9 cellular contexts compared by ENCODE assay signal in genomic region chr1:16181887-16182719, GRCh38. TPM values are rescaled to one million over a fixed set of nuclear protein-coding genes. Genes with fewer than 3 reads are reported as not detected.
DNase-seq lines count a peak whose midpoint lies in the region; ATAC-seq and TF ChIP-seq lines count a peak whose summit lies in the region.
"Had no signal": no experiment of that assay in that cellular context is flagged by ENCODE, and none has a peak within 500 bp of the region (broad histone marks: within the 10 kb centered on the region; RNA-seq: fewer than 3 reads in every experiment).

No MANE protein-coding gene starts in this region.

- H3K79me2 ChIP-seq in HCT116 (ENCODE audit: insufficient read depth, low read length) (no peaks in the 10 kb centered on the region), smooth muscle cell (ENCODE audit: low read depth) (no peaks in the 10 kb centered on the region), Karpas-422 (ENCODE audit: low read length) (no peaks in the 10 kb centered on the region)

- POLR2A ChIA-PET in HCT116 (lab: Charles Lee), result interaction anchor here (0.5 to 2.8 kb wide), 9 partner anchors 9 to 38 kb away, joined by 3 to 12 read pairs (median 5); partner anchors contain the start of gene EPHA2

- CTCF ChIA-PET in HCT116 (lab: Charles Lee), result interaction anchor here (1.7 to 10.3 kb wide), 2 partner anchors 26 to 102 kb away, joined by 5 to 222 read pairs; partner anchors contain the start of gene EPHA2

- no peaks in the 10 kb centered on the region for H3K9me2 ChIP-seq in HCT116 (ENCODE audit: insufficient read depth)
- no peaks in the 10 kb centered on the region for H3K9me2 ChIP-seq in Karpas-422 (replicated peaks; ENCODE audit: insufficient read depth, low read length)

- H3K27me3 Mint-ChIP-seq in brain, result peaks cover 3% of the 10 kb centered on the region

- TF ChIP-seq CTCF in HCT116 (IDR thresholded peaks at IDR 0.05 in 2 of 3, conservative IDR thresholded peaks at IDR 0.05 in 1 of 3; ENCODE audit: borderline replicate concordance in 1 of 3, insufficient read depth in 1 of 3, low read depth in 2 of 3, low read length in 2 of 3) (no peak), brain (conservative IDR thresholded peaks at IDR 0.05) (no peak), smooth muscle cell (IDR thresholded peaks at IDR 0.05; ENCODE audit: borderline replicate concordance, insufficient read depth, poor library complexity, severe bottlenecking) (no peak), GM13976 (IDR thresholded peaks at IDR 0.05; ENCODE audit: borderline replicate concordance, control extremely low read depth, extremely low read depth, insufficient read depth, missing control alignments) (no peak)

- RAD21 ChIA-PET in HCT116 (lab: Charles Lee; ENCODE audit: low non-redundant PET in 1 of 2, low total read pairs in 2 of 2, uncharacterized antibody in 2 of 2, unreplicated experiment in 2 of 2), result interaction anchor here in 1 of 2 experiments (0.6 to 1.5 kb wide), 2 partner anchors 90 to 100 kb away, joined by 3 to 7 read pairs; no protein-coding TSS in a partner anchor

- H3F3A ChIP-seq in smooth muscle cell (ENCODE audit: low read depth), result peaks cover 10% of the 10 kb centered on the region

- TF ChIP-seq RAD21 in HCT116 (IDR thresholded peaks at IDR 0.05; ENCODE audit: low read depth), result no peak

- no peaks in the 10 kb centered on the region for H4K20me1 ChIP-seq in HCT116 (ENCODE audit: insufficient read depth)
- no peaks in the 10 kb centered on the region for H4K20me1 ChIP-seq in smooth muscle cell (ENCODE audit: low read depth)
- no peaks in the 10 kb centered on the region for H4K20me1 ChIP-seq in Karpas-422 (ENCODE audit: insufficient read depth, low read depth, low read length)

- DNase-seq in HCT116 (ENCODE audit: low read depth, low spot score) (peak; percentile 77), iPS-NIHi7 (ENCODE audit: extremely low spot score) (peak; percentile 80), smooth muscle cell (lab: John Stamatoyannopoulos, UW; ENCODE audit: unreplicated experiment) (peak; percentile 53), Karpas-422 (no peak), GM13976 (ENCODE audit: low spot score) (no peak), cerebellar nuclear complex (lab: John Stamatoyannopoulos, UW) (no peak)
- DNase-seq: stimulated activated CD4-positive, alpha-beta T cell treated with anti-CD3 and anti-CD28 coated beads, Interleukin-2, amount 100 ng/mL, for 48 hours had no signal

- no peaks in the 10 kb centered on the region for H3K36me3 Mint-ChIP-seq in brain

- H3K27ac ChIP-seq in HCT116 (ENCODE audit: low read depth, low read length) (peak overlapping the region; percentile 94), smooth muscle cell (ENCODE audit: low read depth) (peak overlapping the region; percentile 73), Karpas-422 (ENCODE audit: low read length) (no peak overlapping the region)

- TSS peak; percentile 78 for BruUV-seq in HCT116 (replicated peaks; lab: Mats Ljungman, UMichigan)

- no peaks in the 10 kb centered on the region for H3K9me3 ChIP-seq in HCT116 (ENCODE audit: control insufficient read depth in 1 of 2, insufficient read depth in 1 of 2, low read depth in 1 of 2, low read length in 2 of 2)
- H3K9me3 ChIP-seq in smooth muscle cell (replicated peaks; ENCODE audit: low read depth), result no peaks in the 10 kb centered on the region
- no peaks in the 10 kb centered on the region for H3K9me3 ChIP-seq in Karpas-422 (ENCODE audit: low read length)

- H3K9me3 Mint-ChIP-seq in brain, result peaks cover 0 to 7% (median 0%) of the 10 kb centered on the region in 5 experiments

- H3K4me2 ChIP-seq in HCT116 (ENCODE audit: low read length) (peak overlapping the region; percentile 82), smooth muscle cell (peak overlapping the region; percentile 36), Karpas-422 (ENCODE audit: low read depth, low read length, poor library complexity, severe bottlenecking) (no peak overlapping the region)

- H3K4me3 Mint-ChIP-seq in brain, result no peak overlapping the region

- H3K4me1 Mint-ChIP-seq in brain, result peaks cover 32% of the 10 kb centered on the region

- no peak for TF ChIP-seq POLR2A in HCT116 (IDR thresholded peaks at IDR 0.05; ENCODE audit: borderline replicate concordance, extremely low read depth, insufficient read depth, insufficient read length)

- WGBS in smooth muscle cell (ENCODE audit: low lambda C conversion rate), result 32% methylated on average over 18 of the region's 18 CpGs

- peaks cover 74 to 89% of the 10 kb centered on the region in 2 experiments for H3K4me1 ChIP-seq in HCT116 (ENCODE audit: control insufficient read depth in 1 of 2, insufficient read depth in 2 of 2, low read length in 2 of 2)
- peaks cover 5% of the 10 kb centered on the region for H3K4me1 ChIP-seq in smooth muscle cell (ENCODE audit: low read depth)
- H3K4me1 ChIP-seq in Karpas-422 (ENCODE audit: low read length), result no peaks in the 10 kb centered on the region

- in situ Hi-C loops in GM13976 (cut with MboI; ENCODE audit: low sequenced_read_pairs, unreplicated experiment), result no loop called here

- H3K27ac Mint-ChIP-seq in brain, result peak overlapping the region in 3 of 5 experiments; percentile 66 to 94 (median 79)

- H3K4me3 ChIP-seq in HCT116 (replicated peaks in 1 of 2; ENCODE audit: low read depth in 1 of 2, low read length in 2 of 2) (peak overlapping the region; percentile 19 to 49), smooth muscle cell (no peak overlapping the region), Karpas-422 (ENCODE audit: low read length) (no peak overlapping the region)

- peak overlapping the region; percentile 75 for H3K9ac ChIP-seq in HCT116 (ENCODE audit: low read length)
- H3K9ac ChIP-seq in smooth muscle cell (ENCODE audit: low read depth), result peak overlapping the region; percentile 34
- H3K9ac ChIP-seq in Karpas-422 (ENCODE audit: low read length), result no peak overlapping the region

- intact Hi-C loops in HCT116 (cut with micrococcal nuclease), result loop anchor here (2.0 to 10.0 kb wide), 2 partner anchors 37 to 177 kb away; partner anchors contain the start of gene SRARP

- no peaks in the 10 kb centered on the region for H3K36me3 ChIP-seq in HCT116 (ENCODE audit: control insufficient read depth in 1 of 2, insufficient read depth in 2 of 2, low read length in 2 of 2)
- no peaks in the 10 kb centered on the region for H3K36me3 ChIP-seq in smooth muscle cell (ENCODE audit: low read depth)
- H3K36me3 ChIP-seq in Karpas-422 (ENCODE audit: insufficient read depth, low read length), result no peaks in the 10 kb centered on the region

- ATAC-seq in HCT116 (peak; percentile 87), GM18873 (IDR thresholded peaks at IDR 0.05; ENCODE audit: low FRiP score, unreplicated experiment) (no peak)

- H2AFZ ChIP-seq in HCT116 (ENCODE audit: low read depth, low read length, poor library complexity, severe bottlenecking), result no peak overlapping the region
- H2AFZ ChIP-seq in smooth muscle cell (ENCODE audit: low read depth), result no peak overlapping the region
- H2AFZ ChIP-seq in Karpas-422 (ENCODE audit: low read length), result no peak overlapping the region

- H3K27me3 ChIP-seq in HCT116 (ENCODE audit: insufficient read depth, low read length), result no peaks in the 10 kb centered on the region
- H3K27me3 ChIP-seq in smooth muscle cell (ENCODE audit: low read depth), result no peaks in the 10 kb centered on the region
- no peaks in the 10 kb centered on the region for H3K27me3 ChIP-seq in Karpas-422 (ENCODE audit: low read length)

TF ChIP-seq in HCT116, 20 proteins besides CTCF, POLR2A, EP300 and RAD21:
- peak; percentile 69; the same call in 1 of the 2 replicates for TF ChIP-seq POLR2AphosphoS5 (IDR thresholded peaks at IDR 0.05; ENCODE audit: low read depth, low read length)
- no peak for TF ChIP-seq ELF1 (IDR thresholded peaks at IDR 0.05; ENCODE audit: borderline replicate concordance, low read depth)
- TF ChIP-seq, protein P1, sequence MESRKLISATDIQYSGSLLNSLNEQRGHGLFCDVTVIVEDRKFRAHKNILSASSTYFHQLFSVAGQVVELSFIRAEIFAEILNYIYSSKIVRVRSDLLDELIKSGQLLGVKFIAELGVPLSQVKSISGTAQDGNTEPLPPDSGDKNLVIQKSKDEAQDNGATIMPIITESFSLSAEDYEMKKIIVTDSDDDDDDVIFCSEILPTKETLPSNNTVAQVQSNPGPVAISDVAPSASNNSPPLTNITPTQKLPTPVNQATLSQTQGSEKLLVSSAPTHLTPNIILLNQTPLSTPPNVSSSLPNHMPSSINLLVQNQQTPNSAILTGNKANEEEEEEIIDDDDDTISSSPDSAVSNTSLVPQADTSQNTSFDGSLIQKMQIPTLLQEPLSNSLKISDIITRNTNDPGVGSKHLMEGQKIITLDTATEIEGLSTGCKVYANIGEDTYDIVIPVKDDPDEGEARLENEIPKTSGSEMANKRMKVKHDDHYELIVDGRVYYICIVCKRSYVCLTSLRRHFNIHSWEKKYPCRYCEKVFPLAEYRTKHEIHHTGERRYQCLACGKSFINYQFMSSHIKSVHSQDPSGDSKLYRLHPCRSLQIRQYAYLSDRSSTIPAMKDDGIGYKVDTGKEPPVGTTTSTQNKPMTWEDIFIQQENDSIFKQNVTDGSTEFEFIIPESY (IDR thresholded peaks at IDR 0.05; ENCODE audit: extremely low read depth, insufficient replicate concordance, low read length), result peak; percentile 42
- peak; percentile 51 for TF ChIP-seq YY1 (IDR thresholded peaks at IDR 0.05; ENCODE audit: extremely low read depth, insufficient replicate concordance, low read depth, low read length)
TF ChIP-seq in HCT116: peak in this region for 3.

RNA-seq across cellular contexts. Expression of gene EPHA2, which starts 26.2 kb away (rescaled TPM):
- 164 TPM for total RNA-seq in HCT116 (2021; ENCODE audit: unreplicated experiment)
- 167 and 209 TPM in 2 replicates for polyA plus RNA-seq in HCT116 (2012)
- polyA plus RNA-seq in brain (ENCODE audit: insufficient read depth, low read depth, low replicate concordance), result 2.6 TPM
- 34.8 and 41.1 TPM in 2 replicates for total RNA-seq in smooth muscle cell
- polyA plus RNA-seq in smooth muscle cell, result 27.3 and 48.4 TPM in 2 replicates
- not detected in 2 replicates for total RNA-seq in Karpas-422 (2014; rRNA removed; shearing (Covaris generic); ENCODE audit: low replicate concordance)

RNA-seq across cellular contexts. Expression of gene ARHGEF19, which starts 30.3 kb away (rescaled TPM):
- total RNA-seq in HCT116 (2021; ENCODE audit: unreplicated experiment), result 59.7 TPM
- 47.5 and 50.2 TPM in 2 replicates for polyA plus RNA-seq in HCT116 (2012)
- 33.6 TPM for polyA plus RNA-seq in brain (ENCODE audit: insufficient read depth, low read depth, low replicate concordance)
- 24.9 and 32.1 TPM in 2 replicates for total RNA-seq in smooth muscle cell
- polyA plus RNA-seq in smooth muscle cell, result 45.9 and 52.1 TPM in 2 replicates
- total RNA-seq in Karpas-422 (2014; rRNA removed; shearing (Covaris generic); ENCODE audit: low replicate concordance), result 2.2 and 2.5 TPM in 2 replicates

RNA-seq across cellular contexts. Expression of gene CPLANE2, which starts 54.9 kb away (rescaled TPM):
- total RNA-seq in HCT116 (2021; ENCODE audit: unreplicated experiment) (8.1 TPM), smooth muscle cell (1.9 and 2.2 TPM in 2 replicates)
- polyA plus RNA-seq in HCT116 (2012), result 8.3 and 8.7 TPM in 2 replicates
- polyA plus RNA-seq in brain (ENCODE audit: insufficient read depth, low read depth, low replicate concordance) (17.4 TPM), smooth muscle cell (2.5 and 3.3 TPM in 2 replicates)
- 2.6 and 9.6 TPM in 2 replicates for total RNA-seq in Karpas-422 (2014; rRNA removed; shearing (Covaris generic); ENCODE audit: low replicate concordance)

Comparison
In these comparisons a context has a peak if more than half of its experiments do, and no peak if none do; other contexts are left out.
1. DNase-seq: peak in HCT116 (single experiment), iPS-NIHi7 (single experiment) and smooth muscle cell (single experiment); none in Karpas-422 (single experiment), GM13976 (single experiment) and cerebellar nuclear complex (0 of 2).
2. H3K4me3 ChIP-seq: peak in HCT116 (2 of 2); none in smooth muscle cell (single experiment) and Karpas-422 (single experiment).
3. RNA of gene EPHA2, which starts 26.2 kb away (total RNA-seq): 164 TPM in HCT116 (single experiment) and 34.8 to 41.1 TPM in smooth muscle cell; not detected in Karpas-422; every median in the first group is over 10 times any median in the second.